Comparison of ENCODE assay signal across 9 cellular contexts in the genomic region with DNA sequence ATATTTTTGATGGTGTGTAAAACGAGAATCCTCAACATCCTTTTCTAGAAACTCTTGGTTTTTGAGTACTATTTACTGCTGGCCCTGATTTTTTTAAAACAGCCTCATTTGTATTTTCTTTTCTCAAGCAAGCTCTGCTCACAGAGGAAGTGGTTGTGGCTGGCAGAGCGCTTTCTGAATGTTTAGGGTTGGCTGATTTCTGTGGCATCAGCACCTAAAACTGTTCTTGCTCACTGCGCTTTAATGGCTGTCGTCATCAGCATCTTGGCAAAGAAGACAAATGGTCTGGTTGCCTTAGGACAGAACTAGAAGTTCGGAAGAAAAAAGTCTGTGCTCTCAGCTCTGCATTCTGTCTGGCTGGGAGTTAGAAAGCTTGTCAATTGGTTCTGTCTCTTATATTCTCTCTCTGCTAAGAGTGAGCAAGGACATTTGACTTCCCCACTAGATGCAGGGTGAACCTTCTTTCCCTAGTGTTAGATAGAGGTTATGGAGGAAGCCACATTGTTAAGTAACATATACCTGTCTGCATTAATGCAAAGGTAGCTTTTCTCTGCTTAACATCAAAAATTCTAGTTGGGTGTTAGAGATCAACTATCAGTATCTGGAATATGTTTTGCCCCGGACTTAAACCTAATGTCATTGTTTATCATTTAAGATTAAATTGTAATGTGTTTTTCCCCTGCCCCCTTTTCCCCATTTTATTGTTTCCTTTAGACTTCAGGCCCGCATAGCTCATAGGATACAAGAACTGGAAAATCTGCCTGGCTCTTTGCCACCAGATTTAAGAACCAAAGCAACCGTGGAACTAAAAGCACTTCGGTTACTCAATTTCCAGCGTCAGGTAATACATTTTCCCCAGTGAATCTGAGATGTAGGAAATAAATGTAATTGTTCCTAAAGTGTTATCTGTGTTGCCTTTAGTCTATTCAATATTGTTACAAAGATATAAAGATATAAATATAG. TPM values are rescaled to one million over a fixed set of nuclear protein-coding genes. Genes with fewer than 3 reads are reported as not detected.
DNase-seq lines count a peak whose midpoint lies in the region; ATAC-seq and TF ChIP-seq lines count a peak whose summit lies in the region.
"Had no signal": no experiment of that assay in that cellular context is flagged by ENCODE, and none has a peak within 500 bp of the region (broad histone marks: within the 10 kb centered on the region; RNA-seq: fewer than 3 reads in every experiment).

No MANE protein-coding gene starts in this region.

- CTCF ChIA-PET in Caco-2 (lab: Charles Lee), result no interaction called here

- H3K9me3 ChIP-seq in Caco-2, result no peaks in the 10 kb centered on the region
- H3K9me3 ChIP-seq: heart left ventricle had no signal

- no peaks in the 10 kb centered on the region for H3K4me1 ChIP-seq in Caco-2

- H3K4me3 Mint-ChIP-seq in Caco-2 (ENCODE audit: unreplicated experiment), result no peak overlapping the region

- POLR2A ChIA-PET in Caco-2 (lab: Charles Lee), result no interaction called here

- H3K9me3 Mint-ChIP-seq in Caco-2 (ENCODE audit: unreplicated experiment), result no peaks in the 10 kb centered on the region

- H3K27ac Mint-ChIP-seq in Caco-2 (ENCODE audit: unreplicated experiment), result no peak overlapping the region

- no peak overlapping the region for H3K4me3 ChIP-seq in Caco-2 (ENCODE audit: low read depth, low read length)
- H3K4me3 ChIP-seq: heart left ventricle had no signal

- TF ChIP-seq CTCF in Caco-2 (IDR thresholded peaks at IDR 0.05; ENCODE audit: insufficient read depth in 1 of 2, low read depth in 1 of 2, low read length in 1 of 2, severe bottlenecking in 1 of 2, unreplicated experiment in 1 of 2), result no peak

- H3K36me3 Mint-ChIP-seq in Caco-2 (ENCODE audit: insufficient read depth, unreplicated experiment), result no peaks in the 10 kb centered on the region

- H3K27me3 Mint-ChIP-seq in Caco-2 (ENCODE audit: insufficient read depth, unreplicated experiment), result peaks cover 9% of the 10 kb centered on the region

- DNase-seq in AG08396 (ENCODE audit: low spot score), result peak; percentile 38
- DNase-seq in activated T-cell treated with anti-CD3 and anti-CD28 coated beads, Interleukin-2, amount 50 U/mL, for 1 hour, result peak; percentile 56
- no peak for DNase-seq in left ventricle myocardium superior
- peak; percentile 39 for DNase-seq in stimulated activated CD4-positive, alpha-beta T cell treated with anti-CD3 and anti-CD28 coated beads, Interleukin-4, amount 100 ng/mL, for 1 hour
- no peak for DNase-seq in SKM-1 (lab: John Stamatoyannopoulos, UW; ENCODE audit: unreplicated experiment)
- DNase-seq in Caco-2, result no peak
- DNase-seq: heart left ventricle had no signal

- intact Hi-C loops in left ventricle myocardium superior (cut with micrococcal nuclease), result no loop called here
- intact Hi-C loops in Caco-2 (cut with micrococcal nuclease; ENCODE audit: unreplicated experiment), result no loop called here

- H3K4me1 Mint-ChIP-seq in Caco-2 (ENCODE audit: low read depth, unreplicated experiment), result no peaks in the 10 kb centered on the region

- no peaks in the 10 kb centered on the region for H3K27me3 ChIP-seq in Caco-2 (replicated peaks; ENCODE audit: control insufficient read depth, insufficient read depth, low read length)
- H3K27me3 ChIP-seq: heart left ventricle had no signal

- peak; percentile 94 for ATAC-seq in GM19351 (IDR thresholded peaks at IDR 0.05; ENCODE audit: unreplicated experiment)
- peak; percentile 91 for ATAC-seq in HG03469 (IDR thresholded peaks at IDR 0.05; ENCODE audit: unreplicated experiment)
- peak; percentile 19 for ATAC-seq in left ventricle myocardium superior

- H3K36me3 ChIP-seq in Caco-2 (ENCODE audit: control insufficient read depth, insufficient read depth, low read length), result no peaks in the 10 kb centered on the region

- no TSS peak for BruUV-seq in Caco-2 (replicated peaks; lab: Mats Ljungman, UMichigan)

RNA-seq across cellular contexts. Expression of a gene that starts 39.0 kb away (rescaled TPM):
- 111 TPM for total RNA-seq in left ventricle myocardium superior
- total RNA-seq in Caco-2 (2022), result 7.9 and 13.5 TPM in 2 replicates

Comparison
In these comparisons a context has a peak if more than half of its experiments do, and no peak if none do; other contexts are left out.
1. DNase-seq: peak in AG08396 (single experiment), activated T-cell treated with anti-CD3 and anti-CD28 coated beads, Interleukin-2, amount 50 U/mL, for 1 hour (single experiment) and stimulated activated CD4-positive, alpha-beta T cell treated with anti-CD3 and anti-CD28 coated beads, Interleukin-4, amount 100 ng/mL, for 1 hour (single experiment); none in left ventricle myocardium superior (single experiment), SKM-1 (single experiment) and Caco-2 (0 of 2).
2. ATAC-seq: peak in every context shown above with its lines; median percentile 94 in GM19351; 91 in HG03469; 19 in left ventricle myocardium superior.